ENCODE assay signal across 13 cellular contexts in genomic region chr2:36528274-36528673, GRCh38.
DNase-seq lines count a peak whose midpoint lies in the region; ATAC-seq, FAIRE-seq and TF ChIP-seq lines count a peak whose summit lies in the region.
"Had no signal": no experiment of that assay in that cellular context is flagged by ENCODE, and none has a peak within 500 bp of the region (broad histone marks: within the 10 kb centered on the region; RNA-seq: fewer than 3 reads in every experiment).

No MANE protein-coding gene starts in this region.

- no peak for TF ChIP-seq CTCF in HepG2 (CRISPR knock-in tag; IDR thresholded peaks at IDR 0.05)
- no peak for TF ChIP-seq CTCF in right lobe of liver (IDR thresholded peaks at IDR 0.05)

- H3K36me3 Mint-ChIP-seq in naive thymus-derived CD4-positive, alpha-beta T cell, result peaks cover 0 to 16% (median 0%) of the 10 kb centered on the region in 5 donors

- H3K27ac Mint-ChIP-seq in naive thymus-derived CD4-positive, alpha-beta T cell, result no peak overlapping the region

- TF ChIP-seq RAD21 in HepG2 (CRISPR knock-in tag; IDR thresholded peaks at IDR 0.05), result no peak

- H3K79me2 ChIP-seq in HepG2 (ENCODE audit: insufficient read depth, low read length), result no peaks in the 10 kb centered on the region

- TF ChIP-seq POLR2A in HepG2 (IDR thresholded peaks at IDR 0.05; ENCODE audit: insufficient read depth in 1 of 2, low read depth in 2 of 2, low read length in 2 of 2), result no peak
- TF ChIP-seq POLR2A in right lobe of liver (IDR thresholded peaks at IDR 0.05), result no peak

- no peak overlapping the region for H3K9ac ChIP-seq in HepG2 (ENCODE audit: insufficient read depth, low read depth, low read length)

- peak; percentile 14; the same call in 1 of the 3 replicates for ATAC-seq in HepG2
- ATAC-seq in right lobe of liver, result no peak
- ATAC-seq in HG02759 (IDR thresholded peaks at IDR 0.05; ENCODE audit: unreplicated experiment), result peak; percentile 47
- ATAC-seq in HG03469 (IDR thresholded peaks at IDR 0.05; ENCODE audit: unreplicated experiment), result peak; percentile 53
- no peak for ATAC-seq in naive thymus-derived CD4-positive, alpha-beta T cell

- H4K20me1 ChIP-seq in HepG2 (ENCODE audit: insufficient read depth, low read length), result no peaks in the 10 kb centered on the region

- H3K27me3 Mint-ChIP-seq in naive thymus-derived CD4-positive, alpha-beta T cell, result no peaks in the 10 kb centered on the region

- FAIRE-seq in HepG2 (lab: Jason Lieb, UNC) (no peak), small intestine (lab: Jason Lieb, UNC) (no peak)
- FAIRE-seq: islet of Langerhans had no signal

- H3K4me3 Mint-ChIP-seq in naive thymus-derived CD4-positive, alpha-beta T cell, result no peak overlapping the region
- H3K4me3 Mint-ChIP-seq: H9 had no signal

- H3K4me1 ChIP-seq in HepG2 (ENCODE audit: insufficient read depth, low read length) (no peaks in the 10 kb centered on the region), right lobe of liver (no peaks in the 10 kb centered on the region), small intestine (ENCODE audit: control insufficient read depth in 2 of 2, insufficient read depth in 1 of 2, low read depth in 1 of 2, low read length in 1 of 2) (peaks cover 2 to 3% of the 10 kb centered on the region in 2 donors)
- H3K4me1 ChIP-seq in naive thymus-derived CD4-positive, alpha-beta T cell (ENCODE audit: control insufficient read depth in 2 of 2, insufficient read depth in 2 of 2, low read length in 2 of 2), result no peaks in the 10 kb centered on the region

- H3K36me3 ChIP-seq in HepG2 (replicated peaks in 1 of 2; ENCODE audit: control insufficient read depth in 1 of 2, insufficient read depth in 2 of 2, low read length in 2 of 2) (peaks cover 33 to 76% of the 10 kb centered on the region in 2 experiments), right lobe of liver (no peaks in the 10 kb centered on the region), small intestine (ENCODE audit: control insufficient read depth in 2 of 2, insufficient read depth in 2 of 2, low read length in 2 of 2) (no peaks in the 10 kb centered on the region)
- no peaks in the 10 kb centered on the region for H3K36me3 ChIP-seq in naive thymus-derived CD4-positive, alpha-beta T cell (ENCODE audit: control insufficient read depth in 2 of 3, insufficient read depth in 3 of 3, low read length in 3 of 3)

- H3K9me3 ChIP-seq in HepG2 (ENCODE audit: low read length), result no peaks in the 10 kb centered on the region
- no peaks in the 10 kb centered on the region for H3K9me3 ChIP-seq in right lobe of liver
- H3K9me3 ChIP-seq in small intestine (ENCODE audit: control insufficient read depth, low read depth), result no peaks in the 10 kb centered on the region
- no peaks in the 10 kb centered on the region for H3K9me3 ChIP-seq in naive thymus-derived CD4-positive, alpha-beta T cell (ENCODE audit: control insufficient read depth in 2 of 3, low read length in 3 of 3)

- CTCF ChIA-PET in HepG2 (lab: Yijun Ruan, JAX; ENCODE audit: low intra/inter-chr PET ratio, low total read pairs), result no interaction called here
- CTCF ChIA-PET in naive thymus-derived CD4-positive, alpha-beta T cell (lab: Charles Lee), result no interaction called here

- H3K27ac ChIP-seq in HepG2 (ENCODE audit: extremely low read length, insufficient read depth, low read length) (no peak overlapping the region), right lobe of liver (no peak overlapping the region), small intestine (ENCODE audit: low read depth in 1 of 2, low read length in 1 of 2) (no peak overlapping the region)
- no peak overlapping the region for H3K27ac ChIP-seq in naive thymus-derived CD4-positive, alpha-beta T cell (ENCODE audit: low read depth, low read length)

- in situ Hi-C loops in HepG2 (cut with HindIII; ENCODE audit: extremely low pct_ligation_motif_present, low pct_unique_long_range_greater_than_20kb), result no loop called here

- H3K4me1 Mint-ChIP-seq in naive thymus-derived CD4-positive, alpha-beta T cell, result peaks cover 0 to 11% (median 0%) of the 10 kb centered on the region in 7 donors

- H3K4me2 ChIP-seq in HepG2 (ENCODE audit: low read depth, low read length), result no peak overlapping the region

- H2AFZ ChIP-seq in HepG2 (ENCODE audit: low read length), result no peak overlapping the region

- intact Hi-C loops in HepG2 (cut with micrococcal nuclease; ENCODE audit: unreplicated experiment) (no loop called here), right lobe of liver (cut with DNase I) (no loop called here)
- intact Hi-C loops in naive thymus-derived CD4-positive, alpha-beta T cell (cut with micrococcal nuclease), result no loop called here

- H3K9me3 Mint-ChIP-seq in naive thymus-derived CD4-positive, alpha-beta T cell, result no peaks in the 10 kb centered on the region
- H3K9me3 Mint-ChIP-seq: H9 had no signal

- H3K4me3 ChIP-seq in HepG2 (replicated peaks in 1 of 3; ENCODE audit: insufficient read depth in 1 of 3, low read depth in 2 of 3, low read length in 3 of 3) (no peak overlapping the region), right lobe of liver (no peak overlapping the region), small intestine (ENCODE audit: low read depth in 1 of 2, low read length in 2 of 2) (no peak overlapping the region)
- no peak overlapping the region for H3K4me3 ChIP-seq in naive thymus-derived CD4-positive, alpha-beta T cell (ENCODE audit: low read length)

- BruUV-seq in HepG2 (replicated peaks; lab: Mats Ljungman, UMichigan), result no TSS peak

- DNase-seq in HepG2 (ENCODE audit: low spot score) (no peak), right lobe of liver (no peak), small intestine (no peak), D341Med (ENCODE audit: low spot score) (no peak)
- DNase-seq in naive thymus-derived CD4-positive, alpha-beta T cell, result no peak
- no peak for DNase-seq in activated CD4-positive, CD25-positive, alpha-beta regulatory T cell treated with anti-CD3 and anti-CD28 coated beads, Interleukin-2, amount 50 U/mL, for 72 hours
- DNase-seq: H9; MV-4-11; stimulated activated CD4-positive, alpha-beta T cell treated with anti-CD3 and anti-CD28 coated beads, Interleukin-2, amount 100 ng/mL, for 48 hours; substantia nigra had no signal

- over 99% methylated on average over 4 of the region's 4 CpGs for WGBS in HepG2 (ENCODE audit: low lambda C conversion rate)
- 57% methylated on average over 4 of the region's 4 CpGs for WGBS in right lobe of liver (ENCODE audit: insufficient coverage, low coverage, low lambda C conversion rate, missing lambda C conversion rate)
- WGBS in small intestine, 3 donors, result 82 to 93% (median 85%) methylated on average over 4 of the region's 4 CpGs

- TF ChIP-seq EP300 in HepG2 (IDR thresholded peaks at IDR 0.05; ENCODE audit: low read depth in 2 of 2, low read length in 2 of 2), result no peak
- no peak for TF ChIP-seq EP300 in HepG2 (CRISPR knock-in tag; IDR thresholded peaks at IDR 0.05; ENCODE audit: borderline replicate concordance)

- POLR2A ChIA-PET in HepG2 (lab: Yijun Ruan, JAX), result no interaction called here
- POLR2A ChIA-PET in naive thymus-derived CD4-positive, alpha-beta T cell (lab: Charles Lee), result no interaction called here

- no peaks in the 10 kb centered on the region for H3K27me3 ChIP-seq in HepG2 (ENCODE audit: control insufficient read depth in 1 of 2, insufficient read depth in 2 of 2, low read length in 2 of 2)
- no peaks in the 10 kb centered on the region for H3K27me3 ChIP-seq in right lobe of liver
- H3K27me3 ChIP-seq in small intestine (ENCODE audit: control insufficient read depth in 2 of 2, insufficient read depth in 2 of 2, low read length in 2 of 2), result no peaks in the 10 kb centered on the region
- no peaks in the 10 kb centered on the region for H3K27me3 ChIP-seq in naive thymus-derived CD4-positive, alpha-beta T cell (ENCODE audit: control insufficient read depth in 2 of 2, insufficient read depth in 2 of 2, low read length in 2 of 2)

TF ChIP-seq in HepG2, 621 proteins besides CTCF, POLR2A, EP300 and RAD21 (continues in another document):
- no peak for TF ChIP-seq FLYWCH1 (CRISPR knock-in tag; IDR thresholded peaks at IDR 0.05)
- no peak for TF ChIP-seq ATF2 (CRISPR knock-in tag; IDR thresholded peaks at IDR 0.05)
- no peak for TF ChIP-seq ZNF354B (CRISPR knock-in tag; IDR thresholded peaks at IDR 0.05)
- no peak for TF ChIP-seq CREBL2 (CRISPR knock-in tag; IDR thresholded peaks at IDR 0.05; ENCODE audit: borderline replicate concordance)
- TF ChIP-seq TARDBP (CRISPR knock-in tag; IDR thresholded peaks at IDR 0.05), result no peak
- no peak for TF ChIP-seq SCMH1 (CRISPR knock-in tag; IDR thresholded peaks at IDR 0.05; ENCODE audit: borderline replicate concordance)
- TF ChIP-seq TEF (CRISPR knock-in tag; IDR thresholded peaks at IDR 0.05), result no peak
- no peak for TF ChIP-seq RBAK (CRISPR knock-in tag; IDR thresholded peaks at IDR 0.05)
- no peak for TF ChIP-seq KLF12 (CRISPR knock-in tag; IDR thresholded peaks at IDR 0.05; ENCODE audit: borderline replicate concordance)
- TF ChIP-seq NONO (IDR thresholded peaks at IDR 0.05), result no peak
- TF ChIP-seq NONO (CRISPR knock-in tag; conservative IDR thresholded peaks at IDR 0.05), result no peak
- TF ChIP-seq MTA3 (CRISPR knock-in tag; IDR thresholded peaks at IDR 0.05), result no peak
- TF ChIP-seq PAWR (CRISPR knock-in tag; IDR thresholded peaks at IDR 0.05; ENCODE audit: borderline replicate concordance), result no peak
- TF ChIP-seq JUN (CRISPR knock-in tag; IDR thresholded peaks at IDR 0.05), result no peak

Comparison
In these comparisons a context has a peak if more than half of its experiments do, and no peak if none do; other contexts are left out.
1. ATAC-seq: peak in HepG2 (single experiment), HG02759 (single experiment) and HG03469 (single experiment); none in right lobe of liver (0 of 4) and naive thymus-derived CD4-positive, alpha-beta T cell (single experiment).